Comparison of ENCODE assay signal across 32 cellular contexts in the genomic region with DNA sequence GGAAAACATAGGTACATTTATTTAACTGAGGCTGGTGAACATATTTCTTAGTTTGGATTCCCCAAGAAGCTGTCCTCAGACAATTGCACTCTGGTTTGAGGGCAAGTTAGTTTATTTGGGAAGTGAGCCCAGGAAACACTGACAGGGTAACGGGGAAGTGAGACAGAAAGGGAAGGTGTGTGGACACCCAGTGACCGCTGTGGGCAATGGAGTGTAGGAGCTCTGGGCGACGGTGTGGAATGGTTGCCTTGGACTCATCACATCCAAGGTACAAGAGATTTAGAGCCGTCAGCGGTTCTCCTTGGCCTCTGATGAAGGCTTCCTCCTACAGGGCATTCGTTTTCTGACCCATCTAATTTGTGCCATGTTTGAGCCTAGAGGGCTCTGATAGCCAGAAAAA. TPM values are rescaled to one million over a fixed set of nuclear protein-coding genes. Genes with fewer than 3 reads are reported as not detected.
"Had no signal": no experiment of that assay in that cellular context is flagged by ENCODE, and none has a peak within 500 bp of the region (broad histone marks: within the 10 kb centered on the region; RNA-seq: fewer than 3 reads in every experiment).

No MANE protein-coding gene starts in this region.

- H3K27ac Mint-ChIP-seq: activated CD4-positive, alpha-beta memory T cell treated with anti-CD3 and anti-CD28 coated beads, Interleukin-2, amount 10 ng/mL, durations not matched to agents 7 days and 5 days; activated CD4-positive, alpha-beta T cell treated with anti-CD3 and anti-CD28 coated beads, Interleukin-2, amount 10 ng/mL, durations not matched to agents 7 days and 5 days; activated naive CD4-positive, alpha-beta T cell treated with anti-CD3 and anti-CD28 coated beads, Interleukin-2, amount 10 ng/mL, durations not matched to agents 7 days and 5 days; activated naive CD8-positive, alpha-beta T cell treated with anti-CD3 and anti-CD28 coated beads, Interleukin-2, amount 10 ng/mL, durations not matched to agents 7 days and 5 days; activated T-cell treated with anti-CD3 and anti-CD28 coated beads, Interleukin-2, amount 50 U/mL, for 24 hours; mesothelial cell of epicardium; naive thymus-derived CD4-positive, alpha-beta T cell; progenitor cell of endocrine pancreas; T-helper 17 cell had no signal

- H3K4me1 Mint-ChIP-seq: activated CD4-positive, alpha-beta memory T cell treated with anti-CD3 and anti-CD28 coated beads, Interleukin-2, amount 10 ng/mL, durations not matched to agents 7 days and 5 days; activated CD4-positive, alpha-beta T cell treated with anti-CD3 and anti-CD28 coated beads, Interleukin-2, amount 10 ng/mL, durations not matched to agents 7 days and 5 days; activated naive CD4-positive, alpha-beta T cell treated with anti-CD3 and anti-CD28 coated beads, Interleukin-2, amount 10 ng/mL, durations not matched to agents 7 days and 5 days; activated naive CD8-positive, alpha-beta T cell treated with anti-CD3 and anti-CD28 coated beads, Interleukin-2, amount 10 ng/mL, durations not matched to agents 7 days and 5 days; mesothelial cell of epicardium; T-helper 17 cell had no signal

- H3K36me3 ChIP-seq: brain microvascular endothelial cell, gastroesophageal sphincter, ovary, sigmoid colon, suprapubic skin, tibial nerve had no signal

- H3K27me3 ChIP-seq: brain microvascular endothelial cell, gastroesophageal sphincter, ovary, sigmoid colon, tibial nerve had no signal

- H3K27me3 Mint-ChIP-seq: activated naive CD4-positive, alpha-beta T cell treated with anti-CD3 and anti-CD28 coated beads, Interleukin-2, amount 10 ng/mL, durations not matched to agents 7 days and 5 days had no signal

- H3K4me1 ChIP-seq: gastroesophageal sphincter, sigmoid colon, suprapubic skin, tibial nerve had no signal

- H3K36me3 Mint-ChIP-seq: activated naive CD4-positive, alpha-beta T cell treated with anti-CD3 and anti-CD28 coated beads, Interleukin-2, amount 10 ng/mL, durations not matched to agents 7 days and 5 days; activated naive CD8-positive, alpha-beta T cell treated with anti-CD3 and anti-CD28 coated beads, Interleukin-2, amount 10 ng/mL, durations not matched to agents 7 days and 5 days; mesothelial cell of epicardium; naive thymus-derived CD4-positive, alpha-beta T cell had no signal

- H3K9me3 Mint-ChIP-seq: activated CD4-positive, alpha-beta memory T cell treated with anti-CD3 and anti-CD28 coated beads, Interleukin-2, amount 10 ng/mL, durations not matched to agents 7 days and 5 days; activated CD4-positive, alpha-beta T cell treated with anti-CD3 and anti-CD28 coated beads, Interleukin-2, amount 10 ng/mL, durations not matched to agents 7 days and 5 days; activated naive CD4-positive, alpha-beta T cell treated with anti-CD3 and anti-CD28 coated beads, Interleukin-2, amount 10 ng/mL, durations not matched to agents 7 days and 5 days; activated naive CD8-positive, alpha-beta T cell treated with anti-CD3 and anti-CD28 coated beads, Interleukin-2, amount 10 ng/mL, durations not matched to agents 7 days and 5 days; activated T-cell treated with anti-CD3 and anti-CD28 coated beads, Interleukin-2, amount 50 U/mL, for 24 hours; mesothelial cell of epicardium; naive thymus-derived CD4-positive, alpha-beta T cell had no signal

- H3K27ac ChIP-seq: brain microvascular endothelial cell, gastroesophageal sphincter, ovary, sigmoid colon, suprapubic skin, tibial nerve had no signal

- H3K4me3 Mint-ChIP-seq: activated CD4-positive, alpha-beta memory T cell treated with anti-CD3 and anti-CD28 coated beads, Interleukin-2, amount 10 ng/mL, durations not matched to agents 7 days and 5 days; activated CD4-positive, alpha-beta T cell treated with anti-CD3 and anti-CD28 coated beads, Interleukin-2, amount 10 ng/mL, durations not matched to agents 7 days and 5 days; activated naive CD4-positive, alpha-beta T cell treated with anti-CD3 and anti-CD28 coated beads, Interleukin-2, amount 10 ng/mL, durations not matched to agents 7 days and 5 days; activated naive CD8-positive, alpha-beta T cell treated with anti-CD3 and anti-CD28 coated beads, Interleukin-2, amount 10 ng/mL, durations not matched to agents 7 days and 5 days; activated T-cell treated with anti-CD3 and anti-CD28 coated beads, Interleukin-2, amount 50 U/mL, for 24 hours; mesothelial cell of epicardium; naive thymus-derived CD4-positive, alpha-beta T cell; T-helper 17 cell had no signal

- H3K4me3 ChIP-seq: gastroesophageal sphincter, ovary, sigmoid colon, suprapubic skin, tibial nerve had no signal

- ATAC-seq: gastroesophageal sphincter; naive thymus-derived CD4-positive, alpha-beta T cell; T-helper 17 cell had no signal

- DNase-seq: activated CD4-positive, alpha-beta memory T cell treated with anti-CD3 and anti-CD28 coated beads, Interleukin-2, amount 10 ng/mL, durations not matched to agents 7 days and 5 days; activated CD4-positive, alpha-beta T cell treated with anti-CD3 and anti-CD28 coated beads for 1 hour; activated CD4-positive, alpha-beta T cell treated with anti-CD3 and anti-CD28 coated beads, Interleukin-2, amount 10 ng/mL, durations not matched to agents 7 days and 5 days; activated CD8-positive, alpha-beta memory T cell treated with anti-CD3 and anti-CD28 coated beads, Interleukin-2, amount 50 U/mL, for 48 hours; activated gamma-delta T cell; activated naive CD4-positive, alpha-beta T cell treated with anti-CD3 and anti-CD28 coated beads, Interleukin-2, amount 10 ng/mL, durations not matched to agents 7 days and 5 days; activated naive CD8-positive, alpha-beta T cell treated with anti-CD3 and anti-CD28 coated beads, Interleukin-2, amount 10 ng/mL, durations not matched to agents 7 days and 5 days; activated T-cell treated with anti-CD3 and anti-CD28 coated beads, Interleukin-2, amount 50 U/mL, for 24 hours; brain microvascular endothelial cell; cortex of kidney; head of caudate nucleus; hippocampal formation; kidney; mammary epithelial cell; naive thymus-derived CD4-positive, alpha-beta T cell; ovary; sigmoid colon; small intestine; stimulated activated CD4-positive, alpha-beta T cell treated with anti-CD3 and anti-CD28 coated beads, Interleukin-1b, Interleukin-23, amount 100 ng/mL, for 48 hours; stimulated activated CD4-positive, alpha-beta T cell treated with anti-CD3 and anti-CD28 coated beads, Interleukin-4, amount 100 ng/mL, for 4 hours; stimulated activated CD8-positive, alpha-beta memory T cell treated with anti-CD3 and anti-CD28 coated beads, Interleukin-4, amount 100 ng/mL, for 48 hours; stimulated activated naive CD4-positive, alpha-beta T cell; T-helper 17 cell; T1000 had no signal

- H3K9me3 ChIP-seq: gastroesophageal sphincter, ovary, sigmoid colon, suprapubic skin, tibial nerve had no signal

RNA-seq across cellular contexts. Expression of gene MRC1, which starts 7.1 kb away (rescaled TPM):
- total RNA-seq: activated CD4-positive, alpha-beta memory T cell treated with anti-CD3 and anti-CD28 coated beads, Interleukin-2, amount 10 ng/mL, durations not matched to agents 7 days and 5 days; activated CD4-positive, alpha-beta T cell treated with anti-CD3 and anti-CD28 coated beads, Interleukin-2, amount 10 ng/mL, durations not matched to agents 7 days and 5 days; chondrocyte; fibroblast of lung; mammary epithelial cell; mesothelial cell of epicardium; progenitor cell of endocrine pancreas had no signal
- polyA plus RNA-seq: naive thymus-derived CD4-positive, alpha-beta T cell; neural cell had no signal
